1 cellular context compared by ENCODE assay signal in genomic region chr19:2015611-2015950, GRCh38.
TF ChIP-seq lines count a peak whose summit lies in the region.

TSS of gene BTBD2 (minus strand) at chr19:2015714. CDS start at chr19:2015703, 11 bp downstream.

TF ChIP-seq in H1, 55 proteins besides CTCF, POLR2A, EP300 and RAD21:
- TF ChIP-seq FOSL1 (IDR thresholded peaks at IDR 0.05; ENCODE audit: insufficient read depth, low read depth, low read length) (no peak), CHD1 (IDR thresholded peaks at IDR 0.05; ENCODE audit: low read depth, low read length) (no peak), YY1 (IDR thresholded peaks at IDR 0.05; ENCODE audit: low read depth, low read length) (0 out of 2 replicates have a peak, but pooled peaks have one; percentile 51), EGR1 (IDR thresholded peaks at IDR 0.05; ENCODE audit: borderline replicate concordance, low read depth, low read length) (0 out of 2 replicates have a peak, but pooled peaks have one; percentile 30), SRF (IDR thresholded peaks at IDR 0.05; ENCODE audit: low read depth, low read length) (no peak), CBX5 (IDR thresholded peaks at IDR 0.05; ENCODE audit: low read depth, low read length) (no peak), TAF1 (IDR thresholded peaks at IDR 0.05; ENCODE audit: low read depth, low read length) (peak; percentile 62; the same call in 1 of the 2 replicates), KDM5A (IDR thresholded peaks at IDR 0.05; ENCODE audit: low read length) (no peak), TAF7 (optimal IDR thresholded peaks at IDR 0.05; ENCODE audit: borderline replicate concordance, low read depth, low read length) (peak; percentile 30)
TF ChIP-seq in H1: peak in this region for 4.
